Comparison of ENCODE assay signal across 1 cellular context in the genomic region with DNA sequence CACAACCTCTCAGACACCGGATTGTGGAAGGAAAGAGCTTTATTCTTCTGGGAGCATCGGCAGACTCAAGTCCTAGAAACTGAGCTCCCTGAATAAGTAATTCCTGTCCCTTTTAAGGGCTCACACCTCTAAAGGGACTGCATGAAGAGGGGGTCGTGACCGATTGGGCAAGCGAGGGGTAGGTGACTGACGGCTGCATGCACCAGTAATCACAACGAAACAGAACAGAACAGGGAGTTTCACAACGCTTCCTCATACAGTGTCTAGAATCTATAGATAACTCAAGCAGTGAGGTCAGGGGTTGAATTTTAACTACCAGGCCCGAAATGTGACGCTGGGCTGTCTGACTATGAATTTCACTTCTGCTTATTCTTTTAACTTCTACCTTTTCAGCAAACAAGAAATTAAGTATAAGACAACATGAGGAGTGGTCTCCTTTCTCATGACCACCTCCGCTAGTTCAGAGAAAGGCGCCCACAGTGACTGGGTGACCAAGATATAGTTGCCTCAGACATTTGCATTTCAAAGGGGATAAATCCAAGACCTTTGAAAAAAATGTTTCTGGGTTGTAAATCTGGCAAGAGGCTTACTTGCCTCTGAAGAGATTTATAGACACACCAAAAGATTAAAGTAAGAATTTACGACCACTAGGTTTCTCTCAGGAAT.
A peak's percentile ranks its signal among the peaks of the same experiment; 100 is the strongest.
TF ChIP-seq lines count a peak whose summit lies in the region.

No MANE protein-coding gene starts in this region.

TF ChIP-seq in GM12878, 131 proteins besides CTCF, POLR2A, EP300 and RAD21 (continues in another document):
- TF ChIP-seq NR2C1 (IDR thresholded peaks at IDR 0.05): peak; percentile 69
- TF ChIP-seq, protein P1, sequence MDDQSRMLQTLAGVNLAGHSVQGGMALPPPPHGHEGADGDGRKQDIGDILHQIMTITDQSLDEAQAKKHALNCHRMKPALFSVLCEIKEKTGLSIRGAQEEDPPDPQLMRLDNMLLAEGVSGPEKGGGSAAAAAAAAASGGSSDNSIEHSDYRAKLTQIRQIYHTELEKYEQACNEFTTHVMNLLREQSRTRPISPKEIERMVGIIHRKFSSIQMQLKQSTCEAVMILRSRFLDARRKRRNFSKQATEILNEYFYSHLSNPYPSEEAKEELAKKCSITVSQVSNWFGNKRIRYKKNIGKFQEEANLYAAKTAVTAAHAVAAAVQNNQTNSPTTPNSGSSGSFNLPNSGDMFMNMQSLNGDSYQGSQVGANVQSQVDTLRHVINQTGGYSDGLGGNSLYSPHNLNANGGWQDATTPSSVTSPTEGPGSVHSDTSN (IDR thresholded peaks at IDR 0.05; ENCODE audit: insufficient replicate concordance, low read depth, low read length): peak; percentile 93
- no peak for TF ChIP-seq MYC (IDR thresholded peaks at IDR 0.05; ENCODE audit: insufficient read depth, insufficient read length, insufficient replicate concordance, low read length, severe bottlenecking)
- TF ChIP-seq, protein P2, sequence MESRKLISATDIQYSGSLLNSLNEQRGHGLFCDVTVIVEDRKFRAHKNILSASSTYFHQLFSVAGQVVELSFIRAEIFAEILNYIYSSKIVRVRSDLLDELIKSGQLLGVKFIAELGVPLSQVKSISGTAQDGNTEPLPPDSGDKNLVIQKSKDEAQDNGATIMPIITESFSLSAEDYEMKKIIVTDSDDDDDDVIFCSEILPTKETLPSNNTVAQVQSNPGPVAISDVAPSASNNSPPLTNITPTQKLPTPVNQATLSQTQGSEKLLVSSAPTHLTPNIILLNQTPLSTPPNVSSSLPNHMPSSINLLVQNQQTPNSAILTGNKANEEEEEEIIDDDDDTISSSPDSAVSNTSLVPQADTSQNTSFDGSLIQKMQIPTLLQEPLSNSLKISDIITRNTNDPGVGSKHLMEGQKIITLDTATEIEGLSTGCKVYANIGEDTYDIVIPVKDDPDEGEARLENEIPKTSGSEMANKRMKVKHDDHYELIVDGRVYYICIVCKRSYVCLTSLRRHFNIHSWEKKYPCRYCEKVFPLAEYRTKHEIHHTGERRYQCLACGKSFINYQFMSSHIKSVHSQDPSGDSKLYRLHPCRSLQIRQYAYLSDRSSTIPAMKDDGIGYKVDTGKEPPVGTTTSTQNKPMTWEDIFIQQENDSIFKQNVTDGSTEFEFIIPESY (IDR thresholded peaks at IDR 0.05): no peak
- peak; percentile 67 for TF ChIP-seq POLR2AphosphoS5 (IDR thresholded peaks at IDR 0.05; ENCODE audit: low read length)
- no peak for TF ChIP-seq YBX1 (IDR thresholded peaks at IDR 0.05)
- no peak for TF ChIP-seq EGR1 (IDR thresholded peaks at IDR 0.05; ENCODE audit: borderline replicate concordance in 1 of 2, low read depth in 2 of 2, low read length in 2 of 2)
- peak; percentile 68; the same call in 1 of the 2 replicates for TF ChIP-seq GATAD2B (conservative IDR thresholded peaks at IDR 0.05; ENCODE audit: low read depth)
- no peak for TF ChIP-seq STAT3 (IDR thresholded peaks at IDR 0.05; ENCODE audit: low read depth, low read length)
- peak; percentile 91 for TF ChIP-seq NBN (IDR thresholded peaks at IDR 0.05)
- TF ChIP-seq, protein P3, sequence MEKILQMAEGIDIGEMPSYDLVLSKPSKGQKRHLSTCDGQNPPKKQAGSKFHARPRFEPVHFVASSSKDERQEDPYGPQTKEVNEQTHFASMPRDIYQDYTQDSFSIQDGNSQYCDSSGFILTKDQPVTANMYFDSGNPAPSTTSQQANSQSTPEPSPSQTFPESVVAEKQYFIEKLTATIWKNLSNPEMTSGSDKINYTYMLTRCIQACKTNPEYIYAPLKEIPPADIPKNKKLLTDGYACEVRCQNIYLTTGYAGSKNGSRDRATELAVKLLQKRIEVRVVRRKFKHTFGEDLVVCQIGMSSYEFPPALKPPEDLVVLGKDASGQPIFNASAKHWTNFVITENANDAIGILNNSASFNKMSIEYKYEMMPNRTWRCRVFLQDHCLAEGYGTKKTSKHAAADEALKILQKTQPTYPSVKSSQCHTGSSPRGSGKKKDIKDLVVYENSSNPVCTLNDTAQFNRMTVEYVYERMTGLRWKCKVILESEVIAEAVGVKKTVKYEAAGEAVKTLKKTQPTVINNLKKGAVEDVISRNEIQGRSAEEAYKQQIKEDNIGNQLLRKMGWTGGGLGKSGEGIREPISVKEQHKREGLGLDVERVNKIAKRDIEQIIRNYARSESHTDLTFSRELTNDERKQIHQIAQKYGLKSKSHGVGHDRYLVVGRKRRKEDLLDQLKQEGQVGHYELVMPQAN (conservative IDR thresholded peaks at IDR 0.05): no peak; the same call in 1 of the 2 replicates
- peak; percentile 77 for TF ChIP-seq RELA (IDR thresholded peaks at IDR 0.05; ENCODE audit: borderline replicate concordance, partially characterized antibody)
- TF ChIP-seq, protein P4, sequence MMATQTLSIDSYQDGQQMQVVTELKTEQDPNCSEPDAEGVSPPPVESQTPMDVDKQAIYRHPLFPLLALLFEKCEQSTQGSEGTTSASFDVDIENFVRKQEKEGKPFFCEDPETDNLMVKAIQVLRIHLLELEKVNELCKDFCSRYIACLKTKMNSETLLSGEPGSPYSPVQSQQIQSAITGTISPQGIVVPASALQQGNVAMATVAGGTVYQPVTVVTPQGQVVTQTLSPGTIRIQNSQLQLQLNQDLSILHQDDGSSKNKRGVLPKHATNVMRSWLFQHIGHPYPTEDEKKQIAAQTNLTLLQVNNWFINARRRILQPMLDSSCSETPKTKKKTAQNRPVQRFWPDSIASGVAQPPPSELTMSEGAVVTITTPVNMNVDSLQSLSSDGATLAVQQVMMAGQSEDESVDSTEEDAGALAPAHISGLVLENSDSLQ (IDR thresholded peaks at IDR 0.05): peak; percentile 98
- peak; percentile 12; the same call in 1 of the 2 replicates for TF ChIP-seq ZNF217 (IDR thresholded peaks at IDR 0.05)
- TF ChIP-seq POU2F2 (IDR thresholded peaks at IDR 0.05; ENCODE audit: borderline replicate concordance, low read depth, low read length): peak; percentile 69; the same call in 1 of the 3 replicates
- TF ChIP-seq, protein P5, sequence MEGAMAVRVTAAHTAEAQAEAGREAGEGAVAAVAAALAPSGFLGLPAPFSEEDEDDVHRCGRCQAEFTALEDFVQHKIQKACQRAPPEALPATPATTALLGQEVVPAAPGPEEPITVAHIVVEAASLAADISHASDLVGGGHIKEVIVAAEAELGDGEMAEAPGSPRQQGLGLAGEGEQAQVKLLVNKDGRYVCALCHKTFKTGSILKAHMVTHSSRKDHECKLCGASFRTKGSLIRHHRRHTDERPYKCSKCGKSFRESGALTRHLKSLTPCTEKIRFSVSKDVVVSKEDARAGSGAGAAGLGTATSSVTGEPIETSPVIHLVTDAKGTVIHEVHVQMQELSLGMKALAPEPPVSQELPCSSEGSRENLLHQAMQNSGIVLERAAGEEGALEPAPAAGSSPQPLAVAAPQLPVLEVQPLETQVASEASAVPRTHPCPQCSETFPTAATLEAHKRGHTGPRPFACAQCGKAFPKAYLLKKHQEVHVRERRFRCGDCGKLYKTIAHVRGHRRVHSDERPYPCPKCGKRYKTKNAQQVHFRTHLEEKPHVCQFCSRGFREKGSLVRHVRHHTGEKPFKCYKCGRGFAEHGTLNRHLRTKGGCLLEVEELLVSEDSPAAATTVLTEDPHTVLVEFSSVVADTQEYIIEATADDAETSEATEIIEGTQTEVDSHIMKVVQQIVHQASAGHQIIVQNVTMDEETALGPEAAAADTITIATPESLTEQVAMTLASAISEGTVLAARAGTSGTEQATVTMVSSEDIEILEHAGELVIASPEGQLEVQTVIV (IDR thresholded peaks at IDR 0.05; ENCODE audit: borderline replicate concordance, partially characterized antibody): no peak
- TF ChIP-seq CHD1 (IDR thresholded peaks at IDR 0.05; ENCODE audit: low read depth, low read length): no peak
- no peak for TF ChIP-seq MXI1 (IDR thresholded peaks at IDR 0.05; ENCODE audit: low read depth, low read length)
- peak; percentile 94 for TF ChIP-seq CREM (IDR thresholded peaks at IDR 0.05; ENCODE audit: low read depth)
- TF ChIP-seq YY1 (IDR thresholded peaks at IDR 0.05; ENCODE audit: low read depth, low read length): no peak
- TF ChIP-seq, protein P6, sequence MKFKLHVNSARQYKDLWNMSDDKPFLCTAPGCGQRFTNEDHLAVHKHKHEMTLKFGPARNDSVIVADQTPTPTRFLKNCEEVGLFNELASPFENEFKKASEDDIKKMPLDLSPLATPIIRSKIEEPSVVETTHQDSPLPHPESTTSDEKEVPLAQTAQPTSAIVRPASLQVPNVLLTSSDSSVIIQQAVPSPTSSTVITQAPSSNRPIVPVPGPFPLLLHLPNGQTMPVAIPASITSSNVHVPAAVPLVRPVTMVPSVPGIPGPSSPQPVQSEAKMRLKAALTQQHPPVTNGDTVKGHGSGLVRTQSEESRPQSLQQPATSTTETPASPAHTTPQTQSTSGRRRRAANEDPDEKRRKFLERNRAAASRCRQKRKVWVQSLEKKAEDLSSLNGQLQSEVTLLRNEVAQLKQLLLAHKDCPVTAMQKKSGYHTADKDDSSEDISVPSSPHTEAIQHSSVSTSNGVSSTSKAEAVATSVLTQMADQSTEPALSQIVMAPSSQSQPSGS (IDR thresholded peaks at IDR 0.05; ENCODE audit: low read length): peak; percentile 91
- TF ChIP-seq MYB (IDR thresholded peaks at IDR 0.05; ENCODE audit: borderline replicate concordance, low read depth, low read length): peak; percentile 71; the same call in 1 of the 2 replicates
- TF ChIP-seq, protein P7, sequence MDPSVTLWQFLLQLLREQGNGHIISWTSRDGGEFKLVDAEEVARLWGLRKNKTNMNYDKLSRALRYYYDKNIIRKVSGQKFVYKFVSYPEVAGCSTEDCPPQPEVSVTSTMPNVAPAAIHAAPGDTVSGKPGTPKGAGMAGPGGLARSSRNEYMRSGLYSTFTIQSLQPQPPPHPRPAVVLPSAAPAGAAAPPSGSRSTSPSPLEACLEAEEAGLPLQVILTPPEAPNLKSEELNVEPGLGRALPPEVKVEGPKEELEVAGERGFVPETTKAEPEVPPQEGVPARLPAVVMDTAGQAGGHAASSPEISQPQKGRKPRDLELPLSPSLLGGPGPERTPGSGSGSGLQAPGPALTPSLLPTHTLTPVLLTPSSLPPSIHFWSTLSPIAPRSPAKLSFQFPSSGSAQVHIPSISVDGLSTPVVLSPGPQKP (IDR thresholded peaks at IDR 0.05; ENCODE audit: low read depth, low read length): no peak
- no peak for TF ChIP-seq SIN3A (IDR thresholded peaks at IDR 0.05; ENCODE audit: low read depth, low read length)
- peak; percentile 82 for TF ChIP-seq SP1 (IDR thresholded peaks at IDR 0.05; ENCODE audit: low read depth, low read length)
- TF ChIP-seq, protein P8, sequence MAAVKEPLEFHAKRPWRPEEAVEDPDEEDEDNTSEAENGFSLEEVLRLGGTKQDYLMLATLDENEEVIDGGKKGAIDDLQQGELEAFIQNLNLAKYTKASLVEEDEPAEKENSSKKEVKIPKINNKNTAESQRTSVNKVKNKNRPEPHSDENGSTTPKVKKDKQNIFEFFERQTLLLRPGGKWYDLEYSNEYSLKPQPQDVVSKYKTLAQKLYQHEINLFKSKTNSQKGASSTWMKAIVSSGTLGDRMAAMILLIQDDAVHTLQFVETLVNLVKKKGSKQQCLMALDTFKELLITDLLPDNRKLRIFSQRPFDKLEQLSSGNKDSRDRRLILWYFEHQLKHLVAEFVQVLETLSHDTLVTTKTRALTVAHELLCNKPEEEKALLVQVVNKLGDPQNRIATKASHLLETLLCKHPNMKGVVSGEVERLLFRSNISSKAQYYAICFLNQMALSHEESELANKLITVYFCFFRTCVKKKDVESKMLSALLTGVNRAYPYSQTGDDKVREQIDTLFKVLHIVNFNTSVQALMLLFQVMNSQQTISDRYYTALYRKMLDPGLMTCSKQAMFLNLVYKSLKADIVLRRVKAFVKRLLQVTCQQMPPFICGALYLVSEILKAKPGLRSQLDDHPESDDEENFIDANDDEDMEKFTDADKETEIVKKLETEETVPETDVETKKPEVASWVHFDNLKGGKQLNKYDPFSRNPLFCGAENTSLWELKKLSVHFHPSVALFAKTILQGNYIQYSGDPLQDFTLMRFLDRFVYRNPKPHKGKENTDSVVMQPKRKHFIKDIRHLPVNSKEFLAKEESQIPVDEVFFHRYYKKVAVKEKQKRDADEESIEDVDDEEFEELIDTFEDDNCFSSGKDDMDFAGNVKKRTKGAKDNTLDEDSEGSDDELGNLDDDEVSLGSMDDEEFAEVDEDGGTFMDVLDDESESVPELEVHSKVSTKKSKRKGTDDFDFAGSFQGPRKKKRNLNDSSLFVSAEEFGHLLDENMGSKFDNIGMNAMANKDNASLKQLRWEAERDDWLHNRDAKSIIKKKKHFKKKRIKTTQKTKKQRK (IDR thresholded peaks at IDR 0.05; ENCODE audit: low read depth, low read length): no peak
- peak; percentile 98 for TF ChIP-seq DPF2 (IDR thresholded peaks at IDR 0.05)
- TF ChIP-seq NFXL1 (IDR thresholded peaks at IDR 0.05; ENCODE audit: borderline replicate concordance): no peak
- no peak for TF ChIP-seq KDM1A (IDR thresholded peaks at IDR 0.05; ENCODE audit: borderline replicate concordance)
- 0 out of 2 replicates have a peak, but pooled peaks have one; percentile 30 for TF ChIP-seq TCF12 (IDR thresholded peaks at IDR 0.05; ENCODE audit: low read depth, low read length)
- no peak for TF ChIP-seq SREBF2 (IDR thresholded peaks at IDR 0.05; ENCODE audit: low read length)
- TF ChIP-seq BCL11A (IDR thresholded peaks at IDR 0.05; ENCODE audit: low read depth, low read length): peak; percentile 88
- TF ChIP-seq PAX8 (IDR thresholded peaks at IDR 0.05): no peak
- TF ChIP-seq HDAC2 (IDR thresholded peaks at IDR 0.05): 0 out of 2 replicates have a peak, but pooled peaks have one; percentile 62
- TF ChIP-seq GABPA (IDR thresholded peaks at IDR 0.05; ENCODE audit: low read depth): 0 out of 2 replicates have a peak, but pooled peaks have one; percentile 24
- TF ChIP-seq, protein P9, sequence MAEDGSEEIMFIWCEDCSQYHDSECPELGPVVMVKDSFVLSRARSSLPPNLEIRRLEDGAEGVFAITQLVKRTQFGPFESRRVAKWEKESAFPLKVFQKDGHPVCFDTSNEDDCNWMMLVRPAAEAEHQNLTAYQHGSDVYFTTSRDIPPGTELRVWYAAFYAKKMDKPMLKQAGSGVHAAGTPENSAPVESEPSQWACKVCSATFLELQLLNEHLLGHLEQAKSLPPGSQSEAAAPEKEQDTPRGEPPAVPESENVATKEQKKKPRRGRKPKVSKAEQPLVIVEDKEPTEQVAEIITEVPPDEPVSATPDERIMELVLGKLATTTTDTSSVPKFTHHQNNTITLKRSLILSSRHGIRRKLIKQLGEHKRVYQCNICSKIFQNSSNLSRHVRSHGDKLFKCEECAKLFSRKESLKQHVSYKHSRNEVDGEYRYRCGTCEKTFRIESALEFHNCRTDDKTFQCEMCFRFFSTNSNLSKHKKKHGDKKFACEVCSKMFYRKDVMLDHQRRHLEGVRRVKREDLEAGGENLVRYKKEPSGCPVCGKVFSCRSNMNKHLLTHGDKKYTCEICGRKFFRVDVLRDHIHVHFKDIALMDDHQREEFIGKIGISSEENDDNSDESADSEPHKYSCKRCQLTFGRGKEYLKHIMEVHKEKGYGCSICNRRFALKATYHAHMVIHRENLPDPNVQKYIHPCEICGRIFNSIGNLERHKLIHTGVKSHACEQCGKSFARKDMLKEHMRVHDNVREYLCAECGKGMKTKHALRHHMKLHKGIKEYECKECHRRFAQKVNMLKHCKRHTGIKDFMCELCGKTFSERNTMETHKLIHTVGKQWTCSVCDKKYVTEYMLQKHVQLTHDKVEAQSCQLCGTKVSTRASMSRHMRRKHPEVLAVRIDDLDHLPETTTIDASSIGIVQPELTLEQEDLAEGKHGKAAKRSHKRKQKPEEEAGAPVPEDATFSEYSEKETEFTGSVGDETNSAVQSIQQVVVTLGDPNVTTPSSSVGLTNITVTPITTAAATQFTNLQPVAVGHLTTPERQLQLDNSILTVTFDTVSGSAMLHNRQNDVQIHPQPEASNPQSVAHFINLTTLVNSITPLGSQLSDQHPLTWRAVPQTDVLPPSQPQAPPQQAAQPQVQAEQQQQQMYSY (CRISPR knock-in tag; IDR thresholded peaks at IDR 0.05): no peak
- no peak for TF ChIP-seq CBX3 (IDR thresholded peaks at IDR 0.05; ENCODE audit: borderline replicate concordance, low read depth)
